ENCODE assay signal across 13 cellular contexts in the genomic region with DNA sequence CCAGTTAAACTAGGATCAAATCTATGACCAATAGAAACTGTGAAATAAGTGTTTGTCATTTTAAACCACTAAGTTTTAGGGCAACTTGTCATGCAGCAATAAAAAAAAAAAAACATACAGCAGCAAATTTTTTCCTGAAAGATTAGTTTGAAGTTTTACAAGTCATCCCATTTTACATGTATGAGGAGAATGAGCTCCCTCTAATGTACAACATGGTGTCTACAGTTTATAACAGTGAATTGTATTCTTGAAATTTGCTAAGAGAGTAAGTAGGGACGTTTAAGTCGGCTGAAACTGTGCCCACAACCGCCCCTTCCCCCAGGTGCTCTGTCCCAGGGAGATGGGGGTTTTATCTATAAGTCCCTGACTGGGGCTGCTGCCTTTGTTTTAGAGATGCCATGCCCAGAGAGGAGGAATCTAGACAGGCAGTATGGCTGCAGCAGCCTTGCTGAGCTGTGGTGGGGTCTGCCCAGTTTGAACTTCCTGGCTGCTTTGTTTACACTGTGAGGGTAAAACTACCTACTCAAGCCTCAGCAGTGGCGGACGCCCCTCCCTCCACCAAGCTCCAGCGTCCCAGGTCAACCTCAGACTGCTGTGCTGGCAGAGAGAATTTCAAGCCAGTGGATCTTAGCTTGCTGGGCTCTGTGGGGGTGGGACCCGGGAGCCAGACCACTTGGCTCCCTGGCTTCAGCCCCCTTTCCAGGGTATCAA.
DNase-seq lines count a peak whose midpoint lies in the region; ATAC-seq and TF ChIP-seq lines count a peak whose summit lies in the region.
"Had no signal": no experiment of that assay in that cellular context is flagged by ENCODE, and none has a peak within 500 bp of the region (broad histone marks: within the 10 kb centered on the region; RNA-seq: fewer than 3 reads in every experiment).

No MANE protein-coding gene starts in this region.

- H3K4me3 ChIP-seq in smooth muscle cell, result no peak overlapping the region
- H3K4me3 ChIP-seq: dorsolateral prefrontal cortex, heart right ventricle, vagina had no signal

- WGBS in smooth muscle cell (ENCODE audit: low lambda C conversion rate), result 46% methylated on average over 7 of the region's 7 CpGs

- H3K27me3 ChIP-seq in smooth muscle cell (ENCODE audit: low read depth), result no peaks in the 10 kb centered on the region
- H3K27me3 ChIP-seq: heart right ventricle, vagina had no signal

- TF ChIP-seq CTCF in smooth muscle cell (IDR thresholded peaks at IDR 0.05; ENCODE audit: borderline replicate concordance, insufficient read depth, poor library complexity, severe bottlenecking), result peak; percentile 22

- H3K27ac ChIP-seq in smooth muscle cell (ENCODE audit: low read depth), result no peak overlapping the region
- H3K27ac ChIP-seq: dorsolateral prefrontal cortex, heart right ventricle, vagina had no signal

- no peaks in the 10 kb centered on the region for H3K79me2 ChIP-seq in smooth muscle cell (ENCODE audit: low read depth)

- H3K4me1 ChIP-seq in smooth muscle cell (ENCODE audit: low read depth), result no peaks in the 10 kb centered on the region
- H3K4me1 ChIP-seq: heart right ventricle, vagina had no signal

- ATAC-seq in GM18502 (IDR thresholded peaks at IDR 0.05; ENCODE audit: poor library complexity, unreplicated experiment) (no peak), HG03039 (IDR thresholded peaks at IDR 0.05; ENCODE audit: unreplicated experiment) (no peak)
- ATAC-seq: heart right ventricle had no signal

- H3K9ac ChIP-seq in smooth muscle cell (ENCODE audit: low read depth), result no peak overlapping the region

- H3F3A ChIP-seq in smooth muscle cell (ENCODE audit: low read depth), result no peaks in the 10 kb centered on the region

- no peaks in the 10 kb centered on the region for H4K20me1 ChIP-seq in smooth muscle cell (ENCODE audit: low read depth)

- H3K36me3 ChIP-seq in smooth muscle cell (ENCODE audit: low read depth), result no peaks in the 10 kb centered on the region
- H3K36me3 ChIP-seq: heart right ventricle, vagina had no signal

- peak; percentile 3 for DNase-seq in NCI-H2227 treated with DMSO at 0.1 percent for 48 hours (lab: John Stamatoyannopoulos, UW)
- no peak for DNase-seq in NCI-H2227 (lab: John Stamatoyannopoulos, UW; ENCODE audit: unreplicated experiment)
- DNase-seq in NCI-H2081 treated with DMSO at 0.1 percent for 48 hours (lab: John Stamatoyannopoulos, UW), result peak; percentile 3
- peak; percentile 0 for DNase-seq in fibroblast of gingiva (ENCODE audit: low read depth)
- no peak for DNase-seq in smooth muscle cell (lab: John Stamatoyannopoulos, UW; ENCODE audit: unreplicated experiment)
- no peak for DNase-seq in COR-L47 (lab: John Stamatoyannopoulos, UW)
- DNase-seq: activated naive CD8-positive, alpha-beta T cell treated with anti-CD3 and anti-CD28 coated beads, Interleukin-2, amount 10 ng/mL, durations not matched to agents 7 days and 5 days; dorsolateral prefrontal cortex; heart right ventricle; T-helper 1 cell had no signal

- H3K9me3 ChIP-seq in smooth muscle cell (replicated peaks; ENCODE audit: low read depth), result no peaks in the 10 kb centered on the region
- H3K9me3 ChIP-seq: heart right ventricle, vagina had no signal

- no peak overlapping the region for H2AFZ ChIP-seq in smooth muscle cell (ENCODE audit: low read depth)

- H3K4me2 ChIP-seq in smooth muscle cell, result no peak overlapping the region

Comparison
In these comparisons a context has a peak if more than half of its experiments do, and no peak if none do; other contexts are left out.
1. DNase-seq: peak in NCI-H2227 treated with DMSO at 0.1 percent for 48 hours (single experiment), NCI-H2081 treated with DMSO at 0.1 percent for 48 hours (single experiment) and fibroblast of gingiva (single experiment); none in NCI-H2227 (single experiment), smooth muscle cell (single experiment) and COR-L47 (single experiment).